In genomic region chr1:23561813-23562100, GRCh38 we compare ENCODE assay signal across 8 cellular contexts. TPM values are rescaled to one million over a fixed set of nuclear protein-coding genes. Genes with fewer than 3 reads are reported as not detected.
DNase-seq lines count a peak whose midpoint lies in the region; ATAC-seq, FAIRE-seq and TF ChIP-seq lines count a peak whose summit lies in the region.

No MANE protein-coding gene starts in this region.

- H3K4me3 ChIP-seq in keratinocyte (ENCODE audit: control insufficient read depth in 2 of 3, extremely low read depth in 1 of 3, insufficient read depth in 2 of 3, low read depth in 1 of 3, low read length in 3 of 3) (no peak overlapping the region), small intestine (ENCODE audit: low read depth in 1 of 2, low read length in 2 of 2) (no peak overlapping the region)

- no peak overlapping the region for H3K23ac ChIP-seq in H9 (ENCODE audit: insufficient read length, low read depth, low read length)

- no peak overlapping the region for H3K56ac ChIP-seq in H9 (ENCODE audit: insufficient read length, low read depth, low read length)

- no peaks in the 10 kb centered on the region for H3K79me1 ChIP-seq in H9 (ENCODE audit: insufficient read depth, low read depth, low read length, poor library complexity, severe bottlenecking)

- H3K14ac ChIP-seq in H9 (ENCODE audit: insufficient read depth, low read length): peak overlapping the region; percentile 54; the same call in 1 of the 2 replicates

- H3K36me3 Mint-ChIP-seq in H9 (ENCODE audit: insufficient read depth in 1 of 3, low read depth in 3 of 3): peaks cover 13 to 20% (median 15%) of the 10 kb centered on the region in 3 experiments; a peak in 6 of 7 replicates
- peaks cover 19% of the 10 kb centered on the region for H3K36me3 Mint-ChIP-seq in WTC11
- H3K36me3 Mint-ChIP-seq in activated CD4-positive, alpha-beta T cell treated with anti-CD3 and anti-CD28 coated beads for 36 hours (ENCODE audit: low read depth): peaks cover 17% of the 10 kb centered on the region

- no peak overlapping the region for H3K4ac ChIP-seq in H9 (ENCODE audit: low read depth, low read length)

- H3K4me2 ChIP-seq in H9 (ENCODE audit: insufficient read depth, insufficient read length, low read length) (peak overlapping the region; percentile 16), keratinocyte (ENCODE audit: control insufficient read depth, extremely low read depth, insufficient read depth, low read depth, low read length) (peak overlapping the region; percentile 75)

- H3K9me1 ChIP-seq in keratinocyte (ENCODE audit: control insufficient read depth, extremely low read depth, insufficient read depth, low read length): no peaks in the 10 kb centered on the region

- peaks cover 12% of the 10 kb centered on the region; the same call in 1 of the 2 replicates for H3K4me1 ChIP-seq in H9 (ENCODE audit: insufficient read depth, low read length)
- peaks cover 31% of the 10 kb centered on the region for H3K4me1 ChIP-seq in keratinocyte (ENCODE audit: control insufficient read depth, extremely low read depth, insufficient read depth, low read length)
- peaks cover 2 to 17% of the 10 kb centered on the region in 2 donors for H3K4me1 ChIP-seq in small intestine (ENCODE audit: control insufficient read depth in 2 of 2, insufficient read depth in 1 of 2, low read depth in 1 of 2, low read length in 1 of 2)

- H2AFZ ChIP-seq in H9 (ENCODE audit: low read length): no peak overlapping the region
- H2AFZ ChIP-seq in keratinocyte (ENCODE audit: control insufficient read depth, low read length): no peak overlapping the region

- H2BK20ac ChIP-seq in H9 (ENCODE audit: low read depth, low read length, poor library complexity, severe bottlenecking): peak overlapping the region; percentile 26

- no peak overlapping the region for H2BK15ac ChIP-seq in H9 (ENCODE audit: low read depth, low read length)

- peaks cover 71 to 78% of the 10 kb centered on the region in 2 experiments for H3K4me1 Mint-ChIP-seq in H9
- peaks cover 76% of the 10 kb centered on the region for H3K4me1 Mint-ChIP-seq in WTC11
- H3K4me1 Mint-ChIP-seq in activated CD4-positive, alpha-beta T cell treated with anti-CD3 and anti-CD28 coated beads for 36 hours: peaks cover 42% of the 10 kb centered on the region

- H2BK120ac ChIP-seq in H9 (ENCODE audit: low read depth, low read length, poor library complexity, severe bottlenecking): no peak overlapping the region

- WGBS in H9 (ENCODE audit: extremely low coverage, insufficient read length, low lambda C conversion rate): no CpG with 5 or more reads among the region's 2 CpGs
- 35 to 56% (median 52%) methylated on average over 2 of the region's 2 CpGs for WGBS in small intestine, 3 donors

- H2AK5ac ChIP-seq in H9 (ENCODE audit: insufficient read length, low read length): no peak overlapping the region

- intact Hi-C loops in activated CD4-positive, alpha-beta T cell treated with anti-CD3 and anti-CD28 coated beads for 36 hours (cut with DNase I, micrococcal nuclease): loop anchor here in 1 of 2 experiments (2.0 kb wide), 1 partner anchor 15 kb away; no protein-coding TSS in a partner anchor

- H3K9me3 ChIP-seq in H9 (ENCODE audit: control insufficient read depth, low read depth, low read length): no peaks in the 10 kb centered on the region
- H3K9me3 ChIP-seq in keratinocyte (ENCODE audit: control insufficient read depth, low read depth, low read length): no peaks in the 10 kb centered on the region
- H3K9me3 ChIP-seq in small intestine (ENCODE audit: control insufficient read depth, low read depth): no peaks in the 10 kb centered on the region

- no peak for DNase-seq in H9
- DNase-seq in WTC11 (ENCODE audit: low spot score): no peak
- DNase-seq in keratinocyte (ENCODE audit: low read depth, low spot score): no peak
- DNase-seq in small intestine: no peak
- DNase-seq in HPDE6-E6E7 (ENCODE audit: extremely low spot score): no peak
- DNase-seq in frontal cortex (ENCODE audit: low spot score in 2 of 2): no peak
- DNase-seq in activated CD4-positive, alpha-beta T cell treated with anti-CD3 and anti-CD28 coated beads for 36 hours: no peak
- no peak for DNase-seq in urothelium cell line (ENCODE audit: low spot score)

- H2BK5ac ChIP-seq in H9 (ENCODE audit: insufficient read length, low read length): no peak overlapping the region

- no peak for ATAC-seq in WTC11
- no peak for ATAC-seq in activated CD4-positive, alpha-beta T cell treated with anti-CD3 and anti-CD28 coated beads for 36 hours

- no peak overlapping the region for H4K8ac ChIP-seq in H9 (replicated peaks; ENCODE audit: insufficient read length, low read depth, low read length)

- H3K9ac ChIP-seq in H9 (ENCODE audit: extremely low read depth, insufficient read length, low read length) (peak overlapping the region; percentile 32), keratinocyte (ENCODE audit: control insufficient read depth, extremely low read depth, insufficient read depth, low read length) (no peak overlapping the region)

- peaks cover 7% of the 10 kb centered on the region; the same call in 1 of the 2 replicates for H3K79me2 ChIP-seq in H9 (ENCODE audit: insufficient read depth, low read length)
- H3K79me2 ChIP-seq in keratinocyte (ENCODE audit: control insufficient read depth, insufficient read depth, low read length): peaks cover 7% of the 10 kb centered on the region

- 0 out of 5 replicates have a peak overlapping the region, but pooled peaks of 1 of the 2 experiments have one; percentile 4 for H3K4me3 Mint-ChIP-seq in H9
- H3K4me3 Mint-ChIP-seq in WTC11: no peak overlapping the region
- no peak overlapping the region for H3K4me3 Mint-ChIP-seq in activated CD4-positive, alpha-beta T cell treated with anti-CD3 and anti-CD28 coated beads for 36 hours

- peak overlapping the region; percentile 49 for H3K18ac ChIP-seq in H9 (ENCODE audit: insufficient read length, low read depth, low read length)

- no peaks in the 10 kb centered on the region for H3K27me3 ChIP-seq in H9 (ENCODE audit: insufficient read depth, low read length)
- no peaks in the 10 kb centered on the region for H3K27me3 ChIP-seq in keratinocyte (ENCODE audit: control insufficient read depth, extremely low read depth, insufficient read depth, low read length)
- no peaks in the 10 kb centered on the region for H3K27me3 ChIP-seq in small intestine (ENCODE audit: control insufficient read depth in 2 of 2, insufficient read depth in 2 of 2, low read length in 2 of 2)

- H3K27ac Mint-ChIP-seq in H9 (peak overlapping the region in 2 of 3 experiments; percentile 99 to 100; a peak in 4 of 7 replicates), WTC11 (peak overlapping the region; percentile 98)
- H3K27ac Mint-ChIP-seq in activated CD4-positive, alpha-beta T cell treated with anti-CD3 and anti-CD28 coated beads for 36 hours: no peak overlapping the region

- H4K5ac ChIP-seq in H9 (ENCODE audit: insufficient read length, low read depth, low read length): no peak overlapping the region

- peaks cover 0 to 2% of the 10 kb centered on the region in 2 experiments; a peak in 1 of 5 replicates for H3K9me3 Mint-ChIP-seq in H9
- no peaks in the 10 kb centered on the region for H3K9me3 Mint-ChIP-seq in WTC11
- no peaks in the 10 kb centered on the region for H3K9me3 Mint-ChIP-seq in activated CD4-positive, alpha-beta T cell treated with anti-CD3 and anti-CD28 coated beads for 36 hours (ENCODE audit: low read depth)

- no peak for TF ChIP-seq CTCF in H9 (conservative IDR thresholded peaks at IDR 0.05)
- no peak for TF ChIP-seq CTCF in WTC11 (IDR thresholded peaks at IDR 0.05)
- no peak for TF ChIP-seq CTCF in keratinocyte (optimal IDR thresholded peaks at IDR 0.05 in 1 of 3, IDR thresholded peaks at IDR 0.05 in 1 of 3, conservative IDR thresholded peaks at IDR 0.05 in 1 of 3; ENCODE audit: extremely low read depth in 1 of 3, insufficient read depth in 2 of 3, low read length in 3 of 3)

- H3K27ac ChIP-seq in H9 (ENCODE audit: insufficient read length, low read depth, low read length) (peak overlapping the region; percentile 29), keratinocyte (ENCODE audit: control insufficient read depth, insufficient read depth, low read length) (no peak overlapping the region), small intestine (ENCODE audit: low read depth in 1 of 2, low read length in 1 of 2) (peak overlapping the region; percentile 4 to 89)

- POLR2A ChIA-PET in WTC11 (lab: Charles Lee): interaction anchor here (4.5 kb wide), 1 partner anchor 76 kb away, joined by 26 read pairs; no protein-coding TSS in a partner anchor
- POLR2A ChIA-PET in activated CD4-positive, alpha-beta T cell treated with anti-CD3 and anti-CD28 coated beads for 36 hours (lab: Charles Lee): no interaction called here

- peaks cover 24% of the 10 kb centered on the region for H3K23me2 ChIP-seq in H9 (ENCODE audit: insufficient read length, low read depth, low read length, poor library complexity, severe bottlenecking)

- no peak overlapping the region for H3T11ph ChIP-seq in H9 (ENCODE audit: low read length)

- FAIRE-seq in keratinocyte (lab: Jason Lieb, UNC) (no peak), small intestine (lab: Jason Lieb, UNC) (no peak), frontal cortex (lab: Jason Lieb, UNC) (no peak), urothelium cell line (lab: Jason Lieb, UNC) (no peak)

- H3K36me3 ChIP-seq in keratinocyte (ENCODE audit: control insufficient read depth in 2 of 2, extremely low read depth in 1 of 2, insufficient read depth in 2 of 2, low read length in 2 of 2) (no peaks in the 10 kb centered on the region), small intestine (ENCODE audit: control insufficient read depth in 2 of 2, insufficient read depth in 2 of 2, low read length in 2 of 2) (no peaks in the 10 kb centered on the region)

- dilution Hi-C loops in keratinocyte (cut with MboI; ENCODE audit: extremely low pct_ligation_motif_present, low sequenced_read_pairs): no loop called here

- no peak overlapping the region for H4K91ac ChIP-seq in H9 (ENCODE audit: insufficient read length, low read depth, low read length)

- no peak overlapping the region for H2BK12ac ChIP-seq in H9 (ENCODE audit: insufficient read length, low read depth, low read length)

- CTCF ChIA-PET in WTC11 (lab: Charles Lee): interaction anchor here (0.6 to 1.8 kb wide), 4 partner anchors 37 to 78 kb away, joined by 3 to 9 read pairs (median 4); partner anchors contain the start of gene ASAP3
- CTCF ChIA-PET in activated CD4-positive, alpha-beta T cell treated with anti-CD3 and anti-CD28 coated beads for 36 hours (lab: Charles Lee): interaction anchor here (0.6 to 1.4 kb wide), 3 partner anchors 13 to 106 kb away, joined by 3 read pairs; no protein-coding TSS in a partner anchor

- H4K20me1 ChIP-seq in H9 (ENCODE audit: control insufficient read depth, insufficient read depth, insufficient read length): no peaks in the 10 kb centered on the region
- H4K20me1 ChIP-seq in keratinocyte (ENCODE audit: control insufficient read depth, extremely low read depth, insufficient read depth, low read length): no peaks in the 10 kb centered on the region

- H3K27me3 Mint-ChIP-seq in H9 (ENCODE audit: low read depth) (peaks cover 17% of the 10 kb centered on the region), WTC11 (ENCODE audit: low read depth) (no peaks in the 10 kb centered on the region)
- peaks cover 5% of the 10 kb centered on the region for H3K27me3 Mint-ChIP-seq in activated CD4-positive, alpha-beta T cell treated with anti-CD3 and anti-CD28 coated beads for 36 hours

RNA-seq across cellular contexts. Expression of gene ID3, which starts 2.5 kb away (rescaled TPM):
- 113 and 119 TPM in 2 replicates for total RNA-seq in H9 (2021)
- 168 to 278 TPM (median 273 TPM) in 3 replicates for total RNA-seq in WTC11 (2021)
- polyA plus RNA-seq in keratinocyte: 12.7 to 62.4 TPM (median 38.0 TPM) in 3 replicates
- polyA plus RNA-seq in keratinocyte (2011; ENCODE audit: low read depth): 81.8 TPM
- polyA plus RNA-seq in keratinocyte (2011; cell fraction: cytosol; rRNA removed): 40.0 and 63.5 TPM in 2 replicates
- 90.9 and 100.0 TPM in 2 replicates for polyA plus RNA-seq in keratinocyte (2011; cell fraction: nucleus; rRNA removed)
- 15.2 and 117 TPM in 2 replicates for polyA plus RNA-seq in keratinocyte (2012; ENCODE audit: low replicate concordance)
- 16.4 to 32.4 TPM (median 23.3 TPM) in 3 replicates for polyA minus RNA-seq in keratinocyte
- 81.9 TPM for polyA minus RNA-seq in keratinocyte (2011; cell fraction: cytosol; rRNA and poly(A)+ RNA removed)
- 41.0 and 43.1 TPM in 2 replicates for polyA minus RNA-seq in keratinocyte (2011; cell fraction: nucleus; rRNA and poly(A)+ RNA removed)
- 100 to 1,000 TPM in 2 of 3 donors, 10 to 100 TPM in 1; 78.1 to 135 (median 115) TPM for polyA plus RNA-seq in small intestine
- total RNA-seq in frontal cortex: 22.4 TPM
- total RNA-seq in activated CD4-positive, alpha-beta T cell treated with anti-CD3 and anti-CD28 coated beads for 36 hours: 10 to 100 TPM; 42.6 to 43.9 TPM

RNA-seq across cellular contexts. Expression of gene E2F2, which starts 30.7 kb away (rescaled TPM):
- total RNA-seq in H9 (2021) (5.1 TPM in 2 replicates), WTC11 (2021) (4.9 to 5.6 TPM (median 5.4 TPM) in 3 replicates), frontal cortex (1.2 TPM)
- polyA plus RNA-seq in keratinocyte (0.05 to 0.12 TPM (median 0.06 TPM) in 3 replicates), small intestine (1 to 10 TPM; 1.9 to 4.0 (median 2.2) TPM)
- polyA plus RNA-seq in keratinocyte (2011; ENCODE audit: low read depth): 0.10 TPM
- polyA plus RNA-seq in keratinocyte (2011; cell fraction: cytosol; rRNA removed): 0.03 and 0.06 TPM in 2 replicates
- 0.13 TPM in 2 replicates for polyA plus RNA-seq in keratinocyte (2011; cell fraction: nucleus; rRNA removed)
- 0.20 and 0.23 TPM in 2 replicates for polyA plus RNA-seq in keratinocyte (2012; ENCODE audit: low replicate concordance)
- polyA minus RNA-seq in keratinocyte: 0.10 to 1.4 TPM (median 0.20 TPM) in 3 replicates
- 0.77 TPM for polyA minus RNA-seq in keratinocyte (2011; cell fraction: cytosol; rRNA and poly(A)+ RNA removed)
- 0.11 and 0.16 TPM in 2 replicates for polyA minus RNA-seq in keratinocyte (2011; cell fraction: nucleus; rRNA and poly(A)+ RNA removed)
- total RNA-seq in activated CD4-positive, alpha-beta T cell treated with anti-CD3 and anti-CD28 coated beads for 36 hours: 10 to 100 TPM; 25.0 to 32.0 TPM
